23 cellular contexts compared by ENCODE assay signal in the genomic region with DNA sequence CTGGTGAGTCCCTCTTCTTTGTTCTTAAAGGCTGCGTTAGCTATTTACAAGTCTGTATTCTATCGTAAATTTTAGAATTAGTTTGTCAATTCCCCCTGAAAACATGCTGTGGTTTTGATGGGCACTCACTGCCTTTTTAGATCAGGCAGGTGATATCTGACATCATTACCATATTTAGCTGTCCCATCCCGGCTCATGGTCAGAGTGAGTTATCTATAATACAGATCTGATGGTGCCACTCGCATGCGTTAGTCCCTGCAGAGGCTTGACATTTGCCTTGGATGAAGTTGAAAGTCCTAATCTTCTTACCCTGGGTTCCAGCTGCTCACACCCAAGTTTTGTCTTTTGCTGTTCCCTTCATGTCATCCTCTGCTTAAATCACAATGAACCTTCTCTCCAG.
DNase-seq lines count a peak whose midpoint lies in the region; ATAC-seq and TF ChIP-seq lines count a peak whose summit lies in the region.
"Had no signal": no experiment of that assay in that cellular context is flagged by ENCODE, and none has a peak within 500 bp of the region (broad histone marks: within the 10 kb centered on the region; RNA-seq: fewer than 3 reads in every experiment).

No MANE protein-coding gene starts in this region.

- no peak overlapping the region for H3K4me3 Mint-ChIP-seq in nephron progenitor cell
- H3K4me3 Mint-ChIP-seq in naive thymus-derived CD4-positive, alpha-beta T cell, result no peak overlapping the region
- H3K4me3 Mint-ChIP-seq: CD14-positive monocyte; CD4-positive, alpha-beta memory T cell; CD4-positive, CD25-positive, alpha-beta regulatory T cell; CD8-positive, alpha-beta memory T cell had no signal

- no peaks in the 10 kb centered on the region for H3K9me2 ChIP-seq in SK-N-SH

- H3K36me3 Mint-ChIP-seq in nephron progenitor cell (ENCODE audit: low read depth), result peaks cover 84% of the 10 kb centered on the region
- no peaks in the 10 kb centered on the region for H3K36me3 Mint-ChIP-seq in naive thymus-derived CD4-positive, alpha-beta T cell
- H3K36me3 Mint-ChIP-seq: CD14-positive monocyte; CD4-positive, alpha-beta memory T cell; CD4-positive, CD25-positive, alpha-beta regulatory T cell; CD8-positive, alpha-beta memory T cell had no signal

- H2AFZ ChIP-seq in SK-N-SH (ENCODE audit: low read depth), result no peak overlapping the region

- H3K4me1 ChIP-seq in SK-N-SH (ENCODE audit: control insufficient read depth in 1 of 2, insufficient read depth in 2 of 2, low read depth in 1 of 2, low read length in 1 of 2), result peaks cover 0 to 15% of the 10 kb centered on the region in 2 experiments; a peak in 1 of 4 replicates
- H3K4me1 ChIP-seq in naive thymus-derived CD4-positive, alpha-beta T cell (ENCODE audit: control insufficient read depth in 2 of 2, insufficient read depth in 2 of 2, low read length in 2 of 2), result no peaks in the 10 kb centered on the region

- H3K4me3 ChIP-seq in SK-N-SH (ENCODE audit: low read depth in 2 of 2, low read length in 1 of 2), result no peak overlapping the region
- no peak overlapping the region for H3K4me3 ChIP-seq in naive thymus-derived CD4-positive, alpha-beta T cell (ENCODE audit: low read length)
- H3K4me3 ChIP-seq: BLaER1, GM12878 had no signal

- POLR2A ChIA-PET in SK-N-SH (lab: Yijun Ruan, JAX), result no interaction called here
- POLR2A ChIA-PET in naive thymus-derived CD4-positive, alpha-beta T cell (lab: Charles Lee), result no interaction called here

- no peaks in the 10 kb centered on the region for H3K9me3 Mint-ChIP-seq in nephron progenitor cell
- peaks cover 0 to 1% (median 0%) of the 10 kb centered on the region in 11 donors for H3K9me3 Mint-ChIP-seq in naive thymus-derived CD4-positive, alpha-beta T cell
- H3K9me3 Mint-ChIP-seq: CD8-positive, alpha-beta memory T cell had no signal

- H3K36me3 ChIP-seq in SK-N-SH (replicated peaks in 1 of 2; ENCODE audit: control insufficient read depth in 1 of 2, insufficient read depth in 2 of 2, low read length in 1 of 2), result peaks cover 3 to 61% of the 10 kb centered on the region in 2 experiments
- no peaks in the 10 kb centered on the region for H3K36me3 ChIP-seq in naive thymus-derived CD4-positive, alpha-beta T cell (ENCODE audit: control insufficient read depth in 2 of 3, insufficient read depth in 3 of 3, low read length in 3 of 3)

- H3K4me1 Mint-ChIP-seq in nephron progenitor cell, result no peaks in the 10 kb centered on the region
- H3K4me1 Mint-ChIP-seq in naive thymus-derived CD4-positive, alpha-beta T cell, result no peaks in the 10 kb centered on the region
- H3K4me1 Mint-ChIP-seq: CD4-positive, CD25-positive, alpha-beta regulatory T cell; CD8-positive, alpha-beta memory T cell had no signal

- no peak for TF ChIP-seq EP300 in SK-N-SH (IDR thresholded peaks at IDR 0.05; ENCODE audit: borderline replicate concordance in 1 of 2, low read depth in 1 of 2, low read length in 1 of 2)

- H3F3A ChIP-seq in SK-N-SH (replicated peaks; ENCODE audit: insufficient read depth), result no peaks in the 10 kb centered on the region

- CTCF ChIA-PET in SK-N-SH (lab: Yijun Ruan, JAX), result interaction anchor here (1.1 to 1.9 kb wide), 4 partner anchors 9 to 375 kb away, joined by 3 to 7 read pairs (median 3); no protein-coding TSS in a partner anchor
- CTCF ChIA-PET in naive thymus-derived CD4-positive, alpha-beta T cell (lab: Charles Lee), result no interaction called here

- no peaks in the 10 kb centered on the region for H3K27me3 ChIP-seq in SK-N-SH (ENCODE audit: insufficient read depth)
- H3K27me3 ChIP-seq in naive thymus-derived CD4-positive, alpha-beta T cell (ENCODE audit: control insufficient read depth in 2 of 2, insufficient read depth in 2 of 2, low read length in 2 of 2), result no peaks in the 10 kb centered on the region
- H3K27me3 ChIP-seq: BE2C, BLaER1 had no signal

- H3K9me3 ChIP-seq in SK-N-SH, result no peaks in the 10 kb centered on the region
- no peaks in the 10 kb centered on the region for H3K9me3 ChIP-seq in naive thymus-derived CD4-positive, alpha-beta T cell (ENCODE audit: control insufficient read depth in 2 of 3, low read length in 3 of 3)
- H3K9me3 ChIP-seq: BE2C, BLaER1 had no signal

- intact Hi-C loops in naive thymus-derived CD4-positive, alpha-beta T cell (cut with micrococcal nuclease), result no loop called here

- DNase-seq in SK-N-SH, result peak; percentile 32
- no peak for DNase-seq in nephron progenitor cell
- no peak for DNase-seq in NCI-H1105 (lab: John Stamatoyannopoulos, UW)
- DNase-seq in naive thymus-derived CD4-positive, alpha-beta T cell, result no peak
- DNase-seq: 8988T; ACHN; BE2C; C1 segment of cervical spinal cord; CD4-positive, alpha-beta memory T cell; CD4-positive, CD25-positive, alpha-beta regulatory T cell; CD8-positive, alpha-beta memory T cell; COR-L47; DMS 273 treated with DMSO at 0.1 percent for 48 hours; DMS153; DMS53; DMS79; DND-41; EL; GDM1 had no signal

- H3K27ac Mint-ChIP-seq in nephron progenitor cell, result peak overlapping the region; percentile 62
- H3K27ac Mint-ChIP-seq in naive thymus-derived CD4-positive, alpha-beta T cell, result no peak overlapping the region
- H3K27ac Mint-ChIP-seq: CD4-positive, alpha-beta memory T cell; CD4-positive, CD25-positive, alpha-beta regulatory T cell; CD8-positive, alpha-beta memory T cell had no signal

- H4K20me1 ChIP-seq in SK-N-SH (ENCODE audit: insufficient read depth), result no peaks in the 10 kb centered on the region
- H4K20me1 ChIP-seq: BLaER1 had no signal

- no peak overlapping the region for H3K9ac ChIP-seq in SK-N-SH
- H3K9ac ChIP-seq: BLaER1 had no signal

- H3K79me2 ChIP-seq in SK-N-SH (ENCODE audit: insufficient read depth), result no peaks in the 10 kb centered on the region

- no peaks in the 10 kb centered on the region for H3K27me3 Mint-ChIP-seq in nephron progenitor cell (ENCODE audit: low read depth, poor library complexity)
- H3K27me3 Mint-ChIP-seq in naive thymus-derived CD4-positive, alpha-beta T cell, result peaks cover 6 to 30% (median 21%) of the 10 kb centered on the region in 5 donors

- H3K27ac ChIP-seq in SK-N-SH (ENCODE audit: low read depth in 2 of 2, low read length in 1 of 2), result peak overlapping the region in 1 of 2 experiments; percentile 50; a peak in 2 of 4 replicates
- no peak overlapping the region for H3K27ac ChIP-seq in naive thymus-derived CD4-positive, alpha-beta T cell (ENCODE audit: low read depth, low read length)
- H3K27ac ChIP-seq: BLaER1 had no signal

- WGBS in SK-N-SH (ENCODE audit: low lambda C conversion rate), result 78% methylated on average over 5 of the region's 5 CpGs

- H3K4me2 ChIP-seq in SK-N-SH, result no peak overlapping the region
- H3K4me2 ChIP-seq: BLaER1 had no signal

- no peak for ATAC-seq in SK-N-SH treated with all-trans-retinoic acid at 6 μM for 48 hours
- ATAC-seq in naive thymus-derived CD4-positive, alpha-beta T cell, result no peak
- ATAC-seq: GM12878 had no signal

- TF ChIP-seq CTCF in SK-N-SH (IDR thresholded peaks at IDR 0.05) (no peak), nephron progenitor cell (IDR thresholded peaks at IDR 0.05) (no peak)

- TF ChIP-seq RAD21 in SK-N-SH (IDR thresholded peaks at IDR 0.05; ENCODE audit: low read length), result no peak

TF ChIP-seq in SK-N-SH, 30 proteins besides CTCF, POLR2A, EP300 and RAD21 (continues in another document):
- TF ChIP-seq GABPA (IDR thresholded peaks at IDR 0.05; ENCODE audit: low read depth), result no peak
- TF ChIP-seq FOSL2 (IDR thresholded peaks at IDR 0.05; ENCODE audit: borderline replicate concordance, low read depth), result no peak
- TF ChIP-seq JUND (IDR thresholded peaks at IDR 0.05), result no peak
- TF ChIP-seq RCOR1 (IDR thresholded peaks at IDR 0.05; ENCODE audit: low read length), result 0 out of 2 replicates have a peak, but pooled peaks have one; percentile 11
- TF ChIP-seq, protein P1, sequence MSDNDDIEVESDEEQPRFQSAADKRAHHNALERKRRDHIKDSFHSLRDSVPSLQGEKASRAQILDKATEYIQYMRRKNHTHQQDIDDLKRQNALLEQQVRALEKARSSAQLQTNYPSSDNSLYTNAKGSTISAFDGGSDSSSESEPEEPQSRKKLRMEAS (IDR thresholded peaks at IDR 0.05; ENCODE audit: low read depth), result no peak
- no peak for TF ChIP-seq SIN3A (IDR thresholded peaks at IDR 0.05; ENCODE audit: borderline replicate concordance, low read depth, low read length)
- TF ChIP-seq RXRA (IDR thresholded peaks at IDR 0.05; ENCODE audit: borderline replicate concordance, low read depth), result no peak
- peak; percentile 53 for TF ChIP-seq GATA2 (CRISPR knock-in tag; IDR thresholded peaks at IDR 0.05)
- TF ChIP-seq ELF1 (IDR thresholded peaks at IDR 0.05), result no peak
- TF ChIP-seq NFIC (IDR thresholded peaks at IDR 0.05; ENCODE audit: borderline replicate concordance), result no peak

TF ChIP-seq in SK-N-SH treated with all-trans-retinoic acid at 6 μM for 48 hours, 23 proteins besides CTCF, POLR2A, EP300 and RAD21 (continues in another document):
- TF ChIP-seq, protein P2, sequence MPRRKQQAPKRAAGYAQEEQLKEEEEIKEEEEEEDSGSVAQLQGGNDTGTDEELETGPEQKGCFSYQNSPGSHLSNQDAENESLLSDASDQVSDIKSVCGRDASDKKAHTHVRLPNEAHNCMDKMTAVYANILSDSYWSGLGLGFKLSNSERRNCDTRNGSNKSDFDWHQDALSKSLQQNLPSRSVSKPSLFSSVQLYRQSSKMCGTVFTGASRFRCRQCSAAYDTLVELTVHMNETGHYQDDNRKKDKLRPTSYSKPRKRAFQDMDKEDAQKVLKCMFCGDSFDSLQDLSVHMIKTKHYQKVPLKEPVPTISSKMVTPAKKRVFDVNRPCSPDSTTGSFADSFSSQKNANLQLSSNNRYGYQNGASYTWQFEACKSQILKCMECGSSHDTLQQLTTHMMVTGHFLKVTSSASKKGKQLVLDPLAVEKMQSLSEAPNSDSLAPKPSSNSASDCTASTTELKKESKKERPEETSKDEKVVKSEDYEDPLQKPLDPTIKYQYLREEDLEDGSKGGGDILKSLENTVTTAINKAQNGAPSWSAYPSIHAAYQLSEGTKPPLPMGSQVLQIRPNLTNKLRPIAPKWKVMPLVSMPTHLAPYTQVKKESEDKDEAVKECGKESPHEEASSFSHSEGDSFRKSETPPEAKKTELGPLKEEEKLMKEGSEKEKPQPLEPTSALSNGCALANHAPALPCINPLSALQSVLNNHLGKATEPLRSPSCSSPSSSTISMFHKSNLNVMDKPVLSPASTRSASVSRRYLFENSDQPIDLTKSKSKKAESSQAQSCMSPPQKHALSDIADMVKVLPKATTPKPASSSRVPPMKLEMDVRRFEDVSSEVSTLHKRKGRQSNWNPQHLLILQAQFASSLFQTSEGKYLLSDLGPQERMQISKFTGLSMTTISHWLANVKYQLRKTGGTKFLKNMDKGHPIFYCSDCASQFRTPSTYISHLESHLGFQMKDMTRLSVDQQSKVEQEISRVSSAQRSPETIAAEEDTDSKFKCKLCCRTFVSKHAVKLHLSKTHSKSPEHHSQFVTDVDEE (CRISPR knock-in tag; IDR thresholded peaks at IDR 0.05), result no peak
- no peak for TF ChIP-seq OSR1 (CRISPR knock-in tag; IDR thresholded peaks at IDR 0.05)
- no peak for TF ChIP-seq RARB (CRISPR knock-in tag; IDR thresholded peaks at IDR 0.05)
- no peak for TF ChIP-seq TOX (CRISPR knock-in tag; IDR thresholded peaks at IDR 0.05; ENCODE audit: borderline replicate concordance)
- no peak for TF ChIP-seq ISL1 (CRISPR knock-in tag; IDR thresholded peaks at IDR 0.05)
